ENCODE assay signal across 19 cellular contexts in genomic region chr14:90204516-90204915, GRCh38.
"Had no signal": no experiment of that assay in that cellular context is flagged by ENCODE, and none has a peak within 500 bp of the region (broad histone marks: within the 10 kb centered on the region; RNA-seq: fewer than 3 reads in every experiment).

No MANE protein-coding gene starts in this region.

- H3K27ac Mint-ChIP-seq: activated naive CD4-positive, alpha-beta T cell treated with anti-CD3 and anti-CD28 coated beads, Interleukin-2, amount 50 U/mL, for 72 hours; activated T-cell treated with anti-CD3 and anti-CD28 coated beads, Interleukin-2, amount 50 U/mL, for 72 hours; dendritic cell treated with granulocyte-macrophage colony-stimulating factor and Interleukin-4, amounts not matched to agents 40 ng/mL and 50 ng/mL, for 4 days; immature natural killer cell; nephron progenitor cell had no signal

- H3K4me3 ChIP-seq: adrenal gland, esophagus squamous epithelium, heart right ventricle, left ventricle myocardium inferior, thyroid gland had no signal

- H3K4me3 Mint-ChIP-seq: activated T-cell treated with anti-CD3 and anti-CD28 coated beads, Interleukin-2, amount 50 U/mL, for 72 hours; dendritic cell treated with granulocyte-macrophage colony-stimulating factor and Interleukin-4, amounts not matched to agents 40 ng/mL and 50 ng/mL, for 4 days; immature natural killer cell; nephron progenitor cell had no signal

- H3K27ac ChIP-seq: adrenal gland, esophagus squamous epithelium, heart right ventricle, left ventricle myocardium inferior, thyroid gland, WERI-Rb-1 had no signal

- H3K27me3 ChIP-seq: adrenal gland, esophagus squamous epithelium, thyroid gland had no signal

- H3K36me3 Mint-ChIP-seq: activated naive CD4-positive, alpha-beta T cell treated with anti-CD3 and anti-CD28 coated beads, Interleukin-2, amount 50 U/mL, for 72 hours; immature natural killer cell had no signal

- H3K4me1 ChIP-seq: adrenal gland, esophagus squamous epithelium, heart right ventricle, left ventricle myocardium inferior, thyroid gland had no signal

- H3K36me3 ChIP-seq: adrenal gland, esophagus squamous epithelium, heart right ventricle, left ventricle myocardium inferior, thyroid gland, WERI-Rb-1 had no signal

- H3K4me1 Mint-ChIP-seq: immature natural killer cell, nephron progenitor cell had no signal

- DNase-seq: activated CD4-positive, alpha-beta T cell treated with anti-CD3 and anti-CD28 coated beads for 1 hour; activated gamma-delta T cell; activated T-cell treated with anti-CD3 and anti-CD28 coated beads, Interleukin-2, amount 50 U/mL, for 72 hours; adrenal gland; effector CD8-positive, alpha-beta T cell; esophagus squamous epithelium; heart right ventricle; immature natural killer cell; kidney glomerular epithelial cell; left ventricle myocardium inferior; mammary epithelial cell; nephron progenitor cell; stimulated activated CD4-positive, alpha-beta T cell treated with anti-CD3 and anti-CD28 coated beads, Interleukin-12 subunit alpha, Interleukin-12 subunit beta, amount 100 ng/mL, for 4 hours; stimulated activated CD4-positive, alpha-beta T cell treated with anti-CD3 and anti-CD28 coated beads, Interleukin-1b, Interleukin-23, amount 100 ng/mL, for 48 hours; stimulated activated naive CD4-positive, alpha-beta T cell treated with Interleukin-2 at 50 U/mL for 16 hours; thyroid gland; WERI-Rb-1 had no signal
